In the genomic region with DNA sequence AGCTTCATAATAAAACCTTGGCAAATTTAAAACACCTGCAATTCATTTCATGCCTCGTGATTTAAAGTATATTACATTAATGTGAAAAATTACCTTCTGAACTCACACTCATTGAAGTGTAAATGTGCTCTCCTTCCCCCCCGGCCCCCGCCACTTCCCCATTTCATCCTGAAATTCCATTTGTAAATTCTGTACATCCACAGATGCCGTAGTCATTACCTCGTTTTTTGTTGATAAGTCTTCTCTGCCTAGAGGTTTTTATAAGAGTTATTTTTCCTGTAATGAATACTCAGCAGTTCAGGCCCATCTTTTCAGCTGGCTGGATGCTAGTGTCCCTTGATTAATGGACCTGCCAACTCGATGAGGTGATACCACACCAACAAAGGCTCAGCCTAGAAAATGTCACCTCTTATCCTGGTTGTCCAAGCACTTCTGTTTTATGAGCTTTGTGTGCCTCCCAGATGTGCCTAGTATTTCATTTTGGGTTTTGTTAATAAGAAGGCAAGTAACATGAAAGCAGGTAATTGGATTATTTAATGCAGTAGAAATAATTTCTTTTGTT, we compare ENCODE assay signal across 1 cellular context.
TF ChIP-seq lines count a peak whose summit lies in the region.

No MANE protein-coding gene starts in this region.

TF ChIP-seq in HEK293, 187 proteins besides CTCF, POLR2A, EP300 and RAD21 (continued from another document):
- TF ChIP-seq, protein P1, sequence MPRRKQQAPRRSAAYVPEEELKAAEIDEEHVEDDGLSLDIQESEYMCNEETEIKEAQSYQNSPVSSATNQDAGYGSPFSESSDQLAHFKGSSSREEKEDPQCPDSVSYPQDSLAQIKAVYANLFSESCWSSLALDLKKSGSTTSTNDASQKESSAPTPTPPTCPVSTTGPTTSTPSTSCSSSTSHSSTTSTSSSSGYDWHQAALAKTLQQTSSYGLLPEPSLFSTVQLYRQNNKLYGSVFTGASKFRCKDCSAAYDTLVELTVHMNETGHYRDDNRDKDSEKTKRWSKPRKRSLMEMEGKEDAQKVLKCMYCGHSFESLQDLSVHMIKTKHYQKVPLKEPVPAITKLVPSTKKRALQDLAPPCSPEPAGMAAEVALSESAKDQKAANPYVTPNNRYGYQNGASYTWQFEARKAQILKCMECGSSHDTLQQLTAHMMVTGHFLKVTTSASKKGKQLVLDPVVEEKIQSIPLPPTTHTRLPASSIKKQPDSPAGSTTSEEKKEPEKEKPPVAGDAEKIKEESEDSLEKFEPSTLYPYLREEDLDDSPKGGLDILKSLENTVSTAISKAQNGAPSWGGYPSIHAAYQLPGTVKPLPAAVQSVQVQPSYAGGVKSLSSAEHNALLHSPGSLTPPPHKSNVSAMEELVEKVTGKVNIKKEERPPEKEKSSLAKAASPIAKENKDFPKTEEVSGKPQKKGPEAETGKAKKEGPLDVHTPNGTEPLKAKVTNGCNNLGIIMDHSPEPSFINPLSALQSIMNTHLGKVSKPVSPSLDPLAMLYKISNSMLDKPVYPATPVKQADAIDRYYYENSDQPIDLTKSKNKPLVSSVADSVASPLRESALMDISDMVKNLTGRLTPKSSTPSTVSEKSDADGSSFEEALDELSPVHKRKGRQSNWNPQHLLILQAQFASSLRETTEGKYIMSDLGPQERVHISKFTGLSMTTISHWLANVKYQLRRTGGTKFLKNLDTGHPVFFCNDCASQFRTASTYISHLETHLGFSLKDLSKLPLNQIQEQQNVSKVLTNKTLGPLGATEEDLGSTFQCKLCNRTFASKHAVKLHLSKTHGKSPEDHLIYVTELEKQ (tag by site-specific recombination; IDR thresholded peaks at IDR 0.05; ENCODE audit: borderline replicate concordance), result peak; percentile 55; the same call in 1 of the 2 replicates
- TF ChIP-seq, protein P2, sequence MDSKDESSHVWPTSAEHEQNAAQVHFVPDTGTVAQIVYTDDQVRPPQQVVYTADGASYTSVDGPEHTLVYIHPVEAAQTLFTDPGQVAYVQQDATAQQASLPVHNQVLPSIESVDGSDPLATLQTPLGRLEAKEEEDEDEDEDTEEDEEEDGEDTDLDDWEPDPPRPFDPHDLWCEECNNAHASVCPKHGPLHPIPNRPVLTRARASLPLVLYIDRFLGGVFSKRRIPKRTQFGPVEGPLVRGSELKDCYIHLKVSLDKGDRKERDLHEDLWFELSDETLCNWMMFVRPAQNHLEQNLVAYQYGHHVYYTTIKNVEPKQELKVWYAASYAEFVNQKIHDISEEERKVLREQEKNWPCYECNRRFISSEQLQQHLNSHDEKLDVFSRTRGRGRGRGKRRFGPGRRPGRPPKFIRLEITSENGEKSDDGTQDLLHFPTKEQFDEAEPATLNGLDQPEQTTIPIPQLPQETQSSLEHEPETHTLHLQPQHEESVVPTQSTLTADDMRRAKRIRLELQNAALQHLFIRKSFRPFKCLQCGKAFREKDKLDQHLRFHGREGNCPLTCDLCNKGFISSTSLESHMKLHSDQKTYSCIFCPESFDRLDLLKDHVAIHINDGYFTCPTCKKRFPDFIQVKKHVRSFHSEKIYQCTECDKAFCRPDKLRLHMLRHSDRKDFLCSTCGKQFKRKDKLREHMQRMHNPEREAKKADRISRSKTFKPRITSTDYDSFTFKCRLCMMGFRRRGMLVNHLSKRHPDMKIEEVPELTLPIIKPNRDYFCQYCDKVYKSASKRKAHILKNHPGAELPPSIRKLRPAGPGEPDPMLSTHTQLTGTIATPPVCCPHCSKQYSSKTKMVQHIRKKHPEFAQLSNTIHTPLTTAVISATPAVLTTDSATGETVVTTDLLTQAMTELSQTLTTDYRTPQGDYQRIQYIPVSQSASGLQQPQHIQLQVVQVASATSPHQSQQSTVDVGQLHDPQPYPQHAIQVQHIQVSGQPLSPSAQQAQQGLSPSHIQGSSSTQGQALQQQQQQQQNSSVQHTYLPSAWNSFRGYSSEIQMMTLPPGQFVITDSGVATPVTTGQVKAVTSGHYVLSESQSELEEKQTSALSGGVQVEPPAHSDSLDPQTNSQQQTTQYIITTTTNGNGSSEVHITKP (tag by site-specific recombination; IDR thresholded peaks at IDR 0.05), result 0 out of 2 replicates have a peak, but pooled peaks have one; percentile 43
- peak; percentile 26; the same call in 1 of the 2 replicates for TF ChIP-seq KLF10 (tag by site-specific recombination; IDR thresholded peaks at IDR 0.05)
- TF ChIP-seq, protein P3, sequence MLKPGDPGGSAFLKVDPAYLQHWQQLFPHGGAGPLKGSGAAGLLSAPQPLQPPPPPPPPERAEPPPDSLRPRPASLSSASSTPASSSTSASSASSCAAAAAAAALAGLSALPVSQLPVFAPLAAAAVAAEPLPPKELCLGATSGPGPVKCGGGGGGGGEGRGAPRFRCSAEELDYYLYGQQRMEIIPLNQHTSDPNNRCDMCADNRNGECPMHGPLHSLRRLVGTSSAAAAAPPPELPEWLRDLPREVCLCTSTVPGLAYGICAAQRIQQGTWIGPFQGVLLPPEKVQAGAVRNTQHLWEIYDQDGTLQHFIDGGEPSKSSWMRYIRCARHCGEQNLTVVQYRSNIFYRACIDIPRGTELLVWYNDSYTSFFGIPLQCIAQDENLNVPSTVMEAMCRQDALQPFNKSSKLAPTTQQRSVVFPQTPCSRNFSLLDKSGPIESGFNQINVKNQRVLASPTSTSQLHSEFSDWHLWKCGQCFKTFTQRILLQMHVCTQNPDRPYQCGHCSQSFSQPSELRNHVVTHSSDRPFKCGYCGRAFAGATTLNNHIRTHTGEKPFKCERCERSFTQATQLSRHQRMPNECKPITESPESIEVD (tag by site-specific recombination; IDR thresholded peaks at IDR 0.05), result peak; percentile 88
- TF ChIP-seq IKZF3 (tag by site-specific recombination; IDR thresholded peaks at IDR 0.05), result peak; percentile 35; the same call in 1 of the 2 replicates
- TF ChIP-seq, protein P4, sequence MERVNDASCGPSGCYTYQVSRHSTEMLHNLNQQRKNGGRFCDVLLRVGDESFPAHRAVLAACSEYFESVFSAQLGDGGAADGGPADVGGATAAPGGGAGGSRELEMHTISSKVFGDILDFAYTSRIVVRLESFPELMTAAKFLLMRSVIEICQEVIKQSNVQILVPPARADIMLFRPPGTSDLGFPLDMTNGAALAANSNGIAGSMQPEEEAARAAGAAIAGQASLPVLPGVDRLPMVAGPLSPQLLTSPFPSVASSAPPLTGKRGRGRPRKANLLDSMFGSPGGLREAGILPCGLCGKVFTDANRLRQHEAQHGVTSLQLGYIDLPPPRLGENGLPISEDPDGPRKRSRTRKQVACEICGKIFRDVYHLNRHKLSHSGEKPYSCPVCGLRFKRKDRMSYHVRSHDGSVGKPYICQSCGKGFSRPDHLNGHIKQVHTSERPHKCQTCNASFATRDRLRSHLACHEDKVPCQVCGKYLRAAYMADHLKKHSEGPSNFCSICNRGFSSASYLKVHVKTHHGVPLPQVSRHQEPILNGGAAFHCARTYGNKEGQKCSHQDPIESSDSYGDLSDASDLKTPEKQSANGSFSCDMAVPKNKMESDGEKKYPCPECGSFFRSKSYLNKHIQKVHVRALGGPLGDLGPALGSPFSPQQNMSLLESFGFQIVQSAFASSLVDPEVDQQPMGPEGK (tag by site-specific recombination; IDR thresholded peaks at IDR 0.05), result peak; percentile 51; the same call in 1 of the 2 replicates
- TF ChIP-seq ZNF629 (tag by site-specific recombination; IDR thresholded peaks at IDR 0.05), result peak; percentile 49; the same call in 1 of the 2 replicates
- no peak for TF ChIP-seq ZNF394 (tag by site-specific recombination; IDR thresholded peaks at IDR 0.05; ENCODE audit: borderline replicate concordance)
- TF ChIP-seq ZNF366 (tag by site-specific recombination; conservative IDR thresholded peaks at IDR 0.05), result 0 out of 2 replicates have a peak, but pooled peaks have one; percentile 28
- TF ChIP-seq GLI2 (tag by site-specific recombination; IDR thresholded peaks at IDR 0.05; ENCODE audit: borderline replicate concordance, low read depth), result no peak
- no peak for TF ChIP-seq ZNF561 (tag by site-specific recombination; IDR thresholded peaks at IDR 0.05; ENCODE audit: borderline replicate concordance)
- TF ChIP-seq ZBTB17 (tag by site-specific recombination; IDR thresholded peaks at IDR 0.05), result 0 out of 2 replicates have a peak, but pooled peaks have one; percentile 28
- no peak for TF ChIP-seq ZNF623 (tag by site-specific recombination; IDR thresholded peaks at IDR 0.05)
- no peak for TF ChIP-seq ZBTB1 (tag by site-specific recombination; IDR thresholded peaks at IDR 0.05)
- TF ChIP-seq ZNF2 (tag by site-specific recombination; IDR thresholded peaks at IDR 0.05), result no peak
- TF ChIP-seq, protein P5, sequence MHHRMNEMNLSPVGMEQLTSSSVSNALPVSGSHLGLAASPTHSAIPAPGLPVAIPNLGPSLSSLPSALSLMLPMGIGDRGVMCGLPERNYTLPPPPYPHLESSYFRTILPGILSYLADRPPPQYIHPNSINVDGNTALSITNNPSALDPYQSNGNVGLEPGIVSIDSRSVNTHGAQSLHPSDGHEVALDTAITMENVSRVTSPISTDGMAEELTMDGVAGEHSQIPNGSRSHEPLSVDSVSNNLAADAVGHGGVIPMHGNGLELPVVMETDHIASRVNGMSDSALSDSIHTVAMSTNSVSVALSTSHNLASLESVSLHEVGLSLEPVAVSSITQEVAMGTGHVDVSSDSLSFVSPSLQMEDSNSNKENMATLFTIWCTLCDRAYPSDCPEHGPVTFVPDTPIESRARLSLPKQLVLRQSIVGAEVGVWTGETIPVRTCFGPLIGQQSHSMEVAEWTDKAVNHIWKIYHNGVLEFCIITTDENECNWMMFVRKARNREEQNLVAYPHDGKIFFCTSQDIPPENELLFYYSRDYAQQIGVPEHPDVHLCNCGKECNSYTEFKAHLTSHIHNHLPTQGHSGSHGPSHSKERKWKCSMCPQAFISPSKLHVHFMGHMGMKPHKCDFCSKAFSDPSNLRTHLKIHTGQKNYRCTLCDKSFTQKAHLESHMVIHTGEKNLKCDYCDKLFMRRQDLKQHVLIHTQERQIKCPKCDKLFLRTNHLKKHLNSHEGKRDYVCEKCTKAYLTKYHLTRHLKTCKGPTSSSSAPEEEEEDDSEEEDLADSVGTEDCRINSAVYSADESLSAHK (tag by site-specific recombination; IDR thresholded peaks at IDR 0.05), result peak; percentile 25; the same call in 1 of the 2 replicates
- no peak for TF ChIP-seq HOXC10 (CRISPR knock-in tag; IDR thresholded peaks at IDR 0.05)
- no peak for TF ChIP-seq SP3 (tag by site-specific recombination; IDR thresholded peaks at IDR 0.05)
- TF ChIP-seq ZXDB (tag by site-specific recombination; IDR thresholded peaks at IDR 0.05), result peak; percentile 43
- peak; percentile 94 for TF ChIP-seq ZSCAN16 (tag by site-specific recombination; IDR thresholded peaks at IDR 0.05)
- peak; percentile 64; the same call in 1 of the 2 replicates for TF ChIP-seq ZNF843 (tag by site-specific recombination; IDR thresholded peaks at IDR 0.05)
- peak; percentile 79 for TF ChIP-seq SP7 (tag by site-specific recombination; IDR thresholded peaks at IDR 0.05)
- TF ChIP-seq ZNF10 (tag by site-specific recombination; IDR thresholded peaks at IDR 0.05), result no peak; the same call in 1 of the 2 replicates
